Comparison of ENCODE assay signal across 9 cellular contexts in genomic region chr15:70328137-70329115, GRCh38.
DNase-seq lines count a peak whose midpoint lies in the region; ATAC-seq and TF ChIP-seq lines count a peak whose summit lies in the region.
"Had no signal": no experiment of that assay in that cellular context is flagged by ENCODE, and none has a peak within 500 bp of the region (broad histone marks: within the 10 kb centered on the region; RNA-seq: fewer than 3 reads in every experiment).

No MANE protein-coding gene starts in this region.

- H3K79me1 ChIP-seq in neuronal stem cell (ENCODE audit: low read depth, low read length), result no peaks in the 10 kb centered on the region

- H2BK5ac ChIP-seq in neuronal stem cell (ENCODE audit: low read length), result no peak overlapping the region

- no peak overlapping the region for H3K4ac ChIP-seq in neuronal stem cell (ENCODE audit: low read length)

- no peak overlapping the region for H2AFZ ChIP-seq in neuronal stem cell (ENCODE audit: low read length)

- H3K9me3 ChIP-seq in adipocyte (ENCODE audit: control insufficient read depth, low read length) (peaks cover under 1% of the 10 kb centered on the region), neuronal stem cell (replicated peaks in 1 of 2; ENCODE audit: control insufficient read depth in 2 of 2, insufficient read depth in 1 of 2, low read depth in 1 of 2, low read length in 2 of 2) (no peaks in the 10 kb centered on the region)

- no peak overlapping the region for H2BK120ac ChIP-seq in neuronal stem cell (ENCODE audit: low read depth, low read length)

- no peak overlapping the region for H3K23ac ChIP-seq in neuronal stem cell (ENCODE audit: low read depth, low read length, poor library complexity)

- H3K4me3 ChIP-seq in BJ (ENCODE audit: low read depth, low read length) (no peak overlapping the region), adipocyte (ENCODE audit: low read length) (peak overlapping the region; percentile 49), neuronal stem cell (ENCODE audit: low read length in 2 of 2) (no peak overlapping the region)

- DNase-seq in BJ (ENCODE audit: low read depth), result peak; percentile 52
- peak; percentile 88 for DNase-seq in adipocyte (ENCODE audit: low read depth)
- peak; percentile 21 for DNase-seq in midbrain (lab: John Stamatoyannopoulos, UW)
- DNase-seq in NCI-H2227 treated with DMSO at 0.1 percent for 48 hours (lab: John Stamatoyannopoulos, UW), result no peak
- no peak for DNase-seq in neuronal stem cell (ENCODE audit: low spot score)
- no peak for DNase-seq in Kasumi-1 (lab: John Stamatoyannopoulos, UW)
- DNase-seq: NCI-H510A had no signal

- H4K91ac ChIP-seq in neuronal stem cell (ENCODE audit: low read depth, low read length, poor library complexity), result no peak overlapping the region

- no CpG with 5 or more reads among the region's 9 CpGs for WGBS in neuronal stem cell (ENCODE audit: extremely low coverage in 2 of 2, insufficient read length in 2 of 2, insufficient replicate concordance in 1 of 2), 2 donors

- CTCF ChIA-PET in BJ (lab: Yijun Ruan, JAX), result interaction anchor here (0.7 to 0.8 kb wide), 2 partner anchors 138 to 165 kb away, joined by 3 to 5 read pairs; no protein-coding TSS in a partner anchor

- no peak overlapping the region for H2BK12ac ChIP-seq in neuronal stem cell (ENCODE audit: low read length)

- H3K36me3 ChIP-seq in BJ (ENCODE audit: control insufficient read depth, insufficient read depth, low read length) (no peaks in the 10 kb centered on the region), adipocyte (ENCODE audit: control insufficient read depth, insufficient read depth, low read length, severe bottlenecking) (no peaks in the 10 kb centered on the region), neuronal stem cell (replicated peaks in 1 of 2; ENCODE audit: control insufficient read depth in 2 of 2, insufficient read depth in 2 of 2, low read length in 2 of 2) (no peaks in the 10 kb centered on the region)

- TF ChIP-seq CTCF in BJ (IDR thresholded peaks at IDR 0.05; ENCODE audit: insufficient read depth, low read depth, low read length), result no peak

- H4K8ac ChIP-seq in neuronal stem cell (ENCODE audit: low read depth, low read length), result no peak overlapping the region

- H3K4me2 ChIP-seq in neuronal stem cell (ENCODE audit: insufficient read depth, low read length, poor library complexity, severe bottlenecking), result no peak overlapping the region

- H3K9ac ChIP-seq in adipocyte (ENCODE audit: low read length) (no peak overlapping the region), neuronal stem cell (ENCODE audit: low read depth, low read length, poor library complexity) (no peak overlapping the region)

- no peak overlapping the region for H2AK5ac ChIP-seq in neuronal stem cell (ENCODE audit: low read depth, low read length)

- H3K4me1 ChIP-seq in adipocyte (ENCODE audit: control insufficient read depth, insufficient read depth, low read length), result peaks cover 26% of the 10 kb centered on the region
- peaks cover 0 to 3% of the 10 kb centered on the region in 2 donors for H3K4me1 ChIP-seq in neuronal stem cell (ENCODE audit: control insufficient read depth in 2 of 2, insufficient read depth in 1 of 2, low read depth in 1 of 2, low read length in 2 of 2)

- H3K18ac ChIP-seq in neuronal stem cell (ENCODE audit: low read length), result no peak overlapping the region

- no peak overlapping the region for H3K14ac ChIP-seq in neuronal stem cell (ENCODE audit: low read length)

- ATAC-seq in HG02981 (IDR thresholded peaks at IDR 0.05; ENCODE audit: unreplicated experiment) (peak; percentile 69), GM21619 (IDR thresholded peaks at IDR 0.05; ENCODE audit: unreplicated experiment) (no peak)

- H2BK15ac ChIP-seq in neuronal stem cell (ENCODE audit: low read length), result no peak overlapping the region

- POLR2A ChIA-PET in BJ (lab: Charles Lee), result interaction anchor here (0.7 kb wide), 1 partner anchor 164 kb away, joined by 6 read pairs; no protein-coding TSS in a partner anchor

- no peak overlapping the region for H3K27ac ChIP-seq in neuronal stem cell (replicated peaks; ENCODE audit: low read length)

- 0 out of 2 replicates have a peak, but pooled peaks cover 2% of the 10 kb centered on the region for H3K27me3 ChIP-seq in BJ (ENCODE audit: control insufficient read depth, insufficient read depth, low read length)
- no peaks in the 10 kb centered on the region for H3K27me3 ChIP-seq in adipocyte (replicated peaks; ENCODE audit: control insufficient read depth, insufficient read depth, low read length)
- peaks cover 0 to 8% (median 3%) of the 10 kb centered on the region in 3 experiments for H3K27me3 ChIP-seq in neuronal stem cell (ENCODE audit: control insufficient read depth in 3 of 3, insufficient read depth in 3 of 3, low read depth in 1 of 3, low read length in 3 of 3)

Comparison
In these comparisons a context has a peak if more than half of its experiments do, and no peak if none do; other contexts are left out.
1. DNase-seq: peak in BJ (single experiment), adipocyte (single experiment) and midbrain (single experiment); none in NCI-H2227 treated with DMSO at 0.1 percent for 48 hours (single experiment), neuronal stem cell (single experiment) and Kasumi-1 (0 of 2).